ENCODE assay signal across 2 cellular contexts in genomic region chr9:35193762-35194161, GRCh38.
TF ChIP-seq lines count a peak whose summit lies in the region.

No MANE protein-coding gene starts in this region.

TF ChIP-seq in GM23338, 12 proteins besides CTCF, POLR2A, EP300 and RAD21:
- TF ChIP-seq ZNF462 (CRISPR knock-in tag; IDR thresholded peaks at IDR 0.05): no peak
- TF ChIP-seq POLR2AphosphoS5 (IDR thresholded peaks at IDR 0.05; ENCODE audit: low read depth): no peak

TF ChIP-seq in GM12878, 131 proteins besides CTCF, POLR2A, EP300 and RAD21:
- TF ChIP-seq MXI1 (IDR thresholded peaks at IDR 0.05; ENCODE audit: low read depth, low read length) (no peak), SMARCA5 (IDR thresholded peaks at IDR 0.05) (no peak), BMI1 (IDR thresholded peaks at IDR 0.05; ENCODE audit: borderline replicate concordance) (no peak), GATAD2B (conservative IDR thresholded peaks at IDR 0.05; ENCODE audit: low read depth) (no peak), TCF7 (IDR thresholded peaks at IDR 0.05; ENCODE audit: borderline replicate concordance) (no peak), ZNF622 (IDR thresholded peaks at IDR 0.05) (no peak), HDAC6 (IDR thresholded peaks at IDR 0.05; ENCODE audit: unreplicated experiment) (no peak)
TF ChIP-seq in GM12878: peak in this region for 0.
